11 cellular contexts compared by ENCODE assay signal in the genomic region with DNA sequence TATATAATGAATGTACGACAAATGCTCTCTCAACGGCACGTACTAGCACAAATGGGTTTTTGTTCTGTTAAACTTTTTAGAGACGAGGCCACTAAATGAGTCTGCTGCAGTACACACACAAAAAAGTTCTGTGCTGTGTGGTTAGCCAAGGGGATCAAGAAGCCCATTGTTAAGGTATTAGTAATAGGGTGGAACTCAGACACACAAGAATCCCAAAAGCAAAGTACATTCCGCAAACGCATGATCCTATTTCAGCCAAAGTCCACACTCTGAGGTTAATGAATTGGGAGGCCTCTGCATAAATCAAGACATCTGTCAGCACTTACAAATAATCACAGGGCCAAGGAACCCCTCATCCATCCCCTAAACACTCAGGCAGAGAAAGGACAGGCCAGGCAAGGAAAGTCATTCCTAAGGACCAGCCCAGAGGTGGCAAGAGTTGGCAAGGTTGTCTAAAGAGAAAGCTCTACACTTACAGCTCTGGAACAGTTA. TPM values are rescaled to one million over a fixed set of nuclear protein-coding genes. Genes with fewer than 3 reads are reported as not detected.
DNase-seq lines count a peak whose midpoint lies in the region; ATAC-seq, FAIRE-seq and TF ChIP-seq lines count a peak whose summit lies in the region.
"Had no signal": no experiment of that assay in that cellular context is flagged by ENCODE, and none has a peak within 500 bp of the region (broad histone marks: within the 10 kb centered on the region; RNA-seq: fewer than 3 reads in every experiment).

No MANE protein-coding gene starts in this region.

- H3K27ac ChIP-seq in HepG2 (ENCODE audit: extremely low read length, insufficient read depth, low read length) (peak overlapping the region; percentile 80), right lobe of liver (peak overlapping the region in 1 of 3 donors; percentile 40), mesendoderm (ENCODE audit: low read depth, low read length) (peak overlapping the region; percentile 33)

- no peak for TF ChIP-seq RAD21 in HepG2 (CRISPR knock-in tag; IDR thresholded peaks at IDR 0.05)

- under 1% methylated on average over 6 of the region's 6 CpGs for WGBS in HepG2 (ENCODE audit: low lambda C conversion rate)
- WGBS in right lobe of liver (ENCODE audit: insufficient coverage, low coverage, low lambda C conversion rate, missing lambda C conversion rate), result 65% methylated on average over 6 of the region's 6 CpGs
- no CpG with 5 or more reads among the region's 6 CpGs for WGBS in mesendoderm (ENCODE audit: extremely low coverage, insufficient coverage, low lambda C conversion rate)

- no peaks in the 10 kb centered on the region for H3K36me3 ChIP-seq in HepG2 (replicated peaks in 1 of 2; ENCODE audit: control insufficient read depth in 1 of 2, insufficient read depth in 2 of 2, low read length in 2 of 2)
- no peaks in the 10 kb centered on the region for H3K36me3 ChIP-seq in right lobe of liver
- H3K36me3 ChIP-seq in mesendoderm (ENCODE audit: control insufficient read depth, insufficient read depth, low read length), result no peaks in the 10 kb centered on the region

- no peak overlapping the region for H3K4ac ChIP-seq in mesendoderm (ENCODE audit: low read depth, low read length)

- H3K23ac ChIP-seq in mesendoderm (ENCODE audit: low read length), result peak overlapping the region; percentile 86

- CTCF ChIA-PET in HepG2 (lab: Yijun Ruan, JAX; ENCODE audit: low intra/inter-chr PET ratio, low total read pairs), result no interaction called here

- BruUV-seq in HepG2 (replicated peaks; lab: Mats Ljungman, UMichigan), result no TSS peak

- H3K56ac ChIP-seq in mesendoderm (ENCODE audit: low read length), result no peak overlapping the region

- no peak overlapping the region for H2BK5ac ChIP-seq in mesendoderm (ENCODE audit: low read length)

- ATAC-seq in HepG2 (peak; percentile 89), right lobe of liver (no peak), HG02840 (IDR thresholded peaks at IDR 0.05; ENCODE audit: low FRiP score, unreplicated experiment) (no peak), GM18511 (IDR thresholded peaks at IDR 0.05; ENCODE audit: unreplicated experiment) (no peak), GM19395 (IDR thresholded peaks at IDR 0.05; ENCODE audit: unreplicated experiment) (no peak)

- TF ChIP-seq CTCF in HepG2 (CRISPR knock-in tag; IDR thresholded peaks at IDR 0.05) (no peak), right lobe of liver (IDR thresholded peaks at IDR 0.05) (no peak)

- H3K4me2 ChIP-seq in HepG2 (ENCODE audit: low read depth, low read length), result peak overlapping the region; percentile 79
- no peak overlapping the region for H3K4me2 ChIP-seq in mesendoderm (ENCODE audit: low read length)

- H2AFZ ChIP-seq in HepG2 (ENCODE audit: low read length), result no peak overlapping the region

- DNase-seq in HepG2 (ENCODE audit: low spot score) (peak; percentile 96), right lobe of liver (no peak), dedifferentiated amniotic fluid mesenchymal stem cell (ENCODE audit: extremely low spot score) (peak; percentile 95), mesendoderm (peak; percentile 75)
- no peak for DNase-seq in stimulated activated CD4-positive, alpha-beta T cell treated with anti-CD3 and anti-CD28 coated beads, Interleukin-2, amount 100 ng/mL, for 48 hours
- DNase-seq: AML-193, amygdala, NCI-H2107 had no signal

- H3K4me1 ChIP-seq in HepG2 (ENCODE audit: insufficient read depth, low read length) (peaks cover 86% of the 10 kb centered on the region), right lobe of liver (no peaks in the 10 kb centered on the region), mesendoderm (ENCODE audit: control insufficient read depth, low read depth, low read length) (no peaks in the 10 kb centered on the region)

- no peaks in the 10 kb centered on the region for H3K9me3 ChIP-seq in HepG2 (ENCODE audit: low read length)
- H3K9me3 ChIP-seq in right lobe of liver, result no peaks in the 10 kb centered on the region

- intact Hi-C loops in HepG2 (cut with micrococcal nuclease; ENCODE audit: unreplicated experiment) (no loop called here), right lobe of liver (cut with DNase I) (no loop called here)

- peaks cover 3% of the 10 kb centered on the region for H3K79me1 ChIP-seq in mesendoderm (ENCODE audit: low read length)

- TF ChIP-seq EP300 in HepG2 (IDR thresholded peaks at IDR 0.05; ENCODE audit: low read depth in 2 of 2, low read length in 2 of 2) (peak; percentile 50 to 92; a peak in 3 of 4 replicates), HepG2 (CRISPR knock-in tag; IDR thresholded peaks at IDR 0.05; ENCODE audit: borderline replicate concordance) (peak; percentile 86)

- no peak overlapping the region for H4K5ac ChIP-seq in mesendoderm (ENCODE audit: low read length)

- in situ Hi-C loops in HepG2 (cut with HindIII; ENCODE audit: extremely low pct_ligation_motif_present, low pct_unique_long_range_greater_than_20kb), result no loop called here

- H4K8ac ChIP-seq in mesendoderm (ENCODE audit: low read depth, low read length), result no peak overlapping the region

- H3K79me2 ChIP-seq in HepG2 (ENCODE audit: insufficient read depth, low read length), result peaks cover 77% of the 10 kb centered on the region
- peaks cover 25% of the 10 kb centered on the region for H3K79me2 ChIP-seq in mesendoderm (ENCODE audit: control insufficient read depth, insufficient read depth, low read length)

- H2BK15ac ChIP-seq in mesendoderm (replicated peaks; ENCODE audit: low read depth), result no peak overlapping the region

- no peaks in the 10 kb centered on the region for H3K27me3 ChIP-seq in HepG2 (ENCODE audit: control insufficient read depth in 1 of 2, insufficient read depth in 2 of 2, low read length in 2 of 2)
- no peaks in the 10 kb centered on the region for H3K27me3 ChIP-seq in right lobe of liver
- no peaks in the 10 kb centered on the region for H3K27me3 ChIP-seq in mesendoderm (ENCODE audit: insufficient read depth, low read length, poor library complexity)

- no peak overlapping the region for H3K18ac ChIP-seq in mesendoderm (ENCODE audit: low read length)

- H4K20me1 ChIP-seq in HepG2 (ENCODE audit: insufficient read depth, low read length), result no peaks in the 10 kb centered on the region

- POLR2A ChIA-PET in HepG2 (lab: Yijun Ruan, JAX), result no interaction called here

- no peak overlapping the region for H2BK120ac ChIP-seq in mesendoderm (ENCODE audit: low read depth, low read length)

- no peak overlapping the region for H2AK5ac ChIP-seq in mesendoderm (ENCODE audit: low read length)

- peak in 1 of 2 experiments; percentile 40; a peak in 2 of 4 replicates for TF ChIP-seq POLR2A in HepG2 (IDR thresholded peaks at IDR 0.05; ENCODE audit: insufficient read depth in 1 of 2, low read depth in 2 of 2, low read length in 2 of 2)
- TF ChIP-seq POLR2A in right lobe of liver (IDR thresholded peaks at IDR 0.05), result no peak

- peak; percentile 88 for FAIRE-seq in HepG2 (lab: Jason Lieb, UNC)

- H3K9ac ChIP-seq in HepG2 (ENCODE audit: insufficient read depth, low read depth, low read length), result peak overlapping the region; percentile 70
- H3K9ac ChIP-seq in mesendoderm (ENCODE audit: low read length), result no peak overlapping the region

- peak overlapping the region in 2 of 3 experiments; percentile 46 to 52; a peak in 3 of 6 replicates for H3K4me3 ChIP-seq in HepG2 (replicated peaks in 1 of 3; ENCODE audit: insufficient read depth in 1 of 3, low read depth in 2 of 3, low read length in 3 of 3)
- no peak overlapping the region for H3K4me3 ChIP-seq in right lobe of liver
- H3K4me3 ChIP-seq in mesendoderm (ENCODE audit: low read length), result no peak overlapping the region

RNA-seq across cellular contexts. Expression of gene OSBPL10, which starts 12.1 kb away (rescaled TPM):
- total RNA-seq in HepG2 (2016; rRNA removed; fragmentation: Illumina TruSeq; extraction: Trizol), result 10.3 and 10.4 TPM in 2 replicates
- total RNA-seq in HepG2 (2016; cell fraction: cytosol; rRNA removed; fragmentation: Illumina TruSeq; extraction: Trizol; ENCODE audit: low read depth), result 15.7 and 16.3 TPM in 2 replicates
- total RNA-seq in HepG2 (2016; cell fraction: insoluble cytoplasmic fraction; rRNA removed; fragmentation: Illumina TruSeq; extraction: Trizol), result 9.3 and 10.1 TPM in 2 replicates
- total RNA-seq in HepG2 (2016; cell fraction: membrane; rRNA removed; fragmentation: Illumina TruSeq; extraction: Trizol), result 10.0 and 10.5 TPM in 2 replicates
- 13.6 and 13.9 TPM in 2 replicates for total RNA-seq in HepG2 (2016; cell fraction: nucleus; rRNA removed; fragmentation: Illumina TruSeq; extraction: Trizol)
- polyA plus RNA-seq in HepG2 (2011; rRNA removed), result 19.5 and 28.6 TPM in 2 replicates
- polyA plus RNA-seq in HepG2 (2011; cell fraction: cytosol; rRNA removed), result 15.3 and 24.4 TPM in 2 replicates
- polyA plus RNA-seq in HepG2 (2011; cell fraction: nucleus; rRNA removed), result 25.7 and 37.4 TPM in 2 replicates
- 15.1 and 15.2 TPM in 2 replicates for polyA plus RNA-seq in HepG2 (2012)
- polyA plus RNA-seq in HepG2 (2016; cell fraction: cytosol; fragmentation: Illumina TruSeq; extraction: Trizol; ENCODE audit: low read depth), result 3.0 and 3.8 TPM in 2 replicates
- 9.7 and 12.3 TPM in 2 replicates for polyA plus RNA-seq in HepG2 (2016; cell fraction: insoluble cytoplasmic fraction; fragmentation: Illumina TruSeq; extraction: Trizol; ENCODE audit: low read depth)
- 5.5 and 5.6 TPM in 2 replicates for polyA plus RNA-seq in HepG2 (2016; cell fraction: membrane; fragmentation: Illumina TruSeq; extraction: Trizol; ENCODE audit: low read depth)
- polyA plus RNA-seq in HepG2 (2016; cell fraction: nucleus; fragmentation: Illumina TruSeq; extraction: Trizol; ENCODE audit: insufficient read depth, low read depth), result 8.8 and 10.8 TPM in 2 replicates
- 52.4 and 58.7 TPM in 2 replicates for polyA minus RNA-seq in HepG2 (2011; rRNA and poly(A)+ RNA removed; ENCODE audit: low replicate concordance)
- polyA minus RNA-seq in HepG2 (2011; cell fraction: cytosol; rRNA and poly(A)+ RNA removed), result 23.8 and 35.0 TPM in 2 replicates
- polyA minus RNA-seq in HepG2 (2011; cell fraction: nucleus; rRNA and poly(A)+ RNA removed), result 44.6 and 59.5 TPM in 2 replicates
- total RNA-seq in right lobe of liver, result 10 to 100 TPM in 1 of 6 experiments, 1 to 10 TPM in 5; 2.2 to 13.0 (median 3.7) TPM
- 13.0 TPM for polyA plus RNA-seq in mesendoderm (2013, experiment 1 of 2)
- polyA plus RNA-seq in mesendoderm (2013, experiment 2 of 2), result 13.2 TPM

RNA-seq across cellular contexts. Expression of gene ZNF860, which starts 12.6 kb away (rescaled TPM):
- total RNA-seq in HepG2 (2016; rRNA removed; fragmentation: Illumina TruSeq; extraction: Trizol) (0.55 and 0.66 TPM in 2 replicates), right lobe of liver (under 1 TPM in 5 of 6 experiments, not detected in 1; 0.06 to 0.39 (median 0.13) TPM)
- total RNA-seq in HepG2 (2016; cell fraction: cytosol; rRNA removed; fragmentation: Illumina TruSeq; extraction: Trizol; ENCODE audit: low read depth), result not detected in 2 replicates
- 0.54 TPM in 2 replicates for total RNA-seq in HepG2 (2016; cell fraction: insoluble cytoplasmic fraction; rRNA removed; fragmentation: Illumina TruSeq; extraction: Trizol)
- 0.28 and 0.53 TPM in 2 replicates for total RNA-seq in HepG2 (2016; cell fraction: membrane; rRNA removed; fragmentation: Illumina TruSeq; extraction: Trizol)
- 0.63 and 1.2 TPM in 2 replicates for total RNA-seq in HepG2 (2016; cell fraction: nucleus; rRNA removed; fragmentation: Illumina TruSeq; extraction: Trizol)
- polyA plus RNA-seq in HepG2 (2011; rRNA removed), result 0.51 and 0.73 TPM in 2 replicates
- 0.31 and 0.36 TPM in 2 replicates for polyA plus RNA-seq in HepG2 (2011; cell fraction: cytosol; rRNA removed)
- 0.37 and 0.59 TPM in 2 replicates for polyA plus RNA-seq in HepG2 (2011; cell fraction: nucleus; rRNA removed)
- polyA plus RNA-seq in HepG2 (2012), result 0.23 and 0.52 TPM in 2 replicates
- not detected in 2 replicates for polyA plus RNA-seq in HepG2 (2016; cell fraction: cytosol; fragmentation: Illumina TruSeq; extraction: Trizol; ENCODE audit: low read depth)
- polyA plus RNA-seq in HepG2 (2016; cell fraction: insoluble cytoplasmic fraction; fragmentation: Illumina TruSeq; extraction: Trizol; ENCODE audit: low read depth), result 0.76 and 0.84 TPM in 2 replicates
- polyA plus RNA-seq in HepG2 (2016; cell fraction: membrane; fragmentation: Illumina TruSeq; extraction: Trizol; ENCODE audit: low read depth), result 0.13 and 0.15 TPM in 2 replicates
- 0.71 and 1.2 TPM in 2 replicates for polyA plus RNA-seq in HepG2 (2016; cell fraction: nucleus; fragmentation: Illumina TruSeq; extraction: Trizol; ENCODE audit: insufficient read depth, low read depth)
- polyA minus RNA-seq in HepG2 (2011; rRNA and poly(A)+ RNA removed; ENCODE audit: low replicate concordance), result 2.4 and 7.7 TPM in 2 replicates
- 0.53 TPM in 1 of 2 replicates, not detected in the other for polyA minus RNA-seq in HepG2 (2011; cell fraction: cytosol; rRNA and poly(A)+ RNA removed)
- 2.4 and 3.1 TPM in 2 replicates for polyA minus RNA-seq in HepG2 (2011; cell fraction: nucleus; rRNA and poly(A)+ RNA removed)
- 2.4 TPM for polyA plus RNA-seq in mesendoderm (2013, experiment 1 of 2)
- polyA plus RNA-seq in mesendoderm (2013, experiment 2 of 2), result 2.3 TPM

Comparison
In these comparisons a context has a peak if more than half of its experiments do, and no peak if none do; other contexts are left out.
1. DNase-seq: peak in HepG2 (single experiment), dedifferentiated amniotic fluid mesenchymal stem cell (single experiment) and mesendoderm (single experiment); none in right lobe of liver (0 of 3) and stimulated activated CD4-positive, alpha-beta T cell treated with anti-CD3 and anti-CD28 coated beads, Interleukin-2, amount 100 ng/mL, for 48 hours (0 of 2).
2. H3K4me3 ChIP-seq: peak in HepG2 (2 of 3); none in right lobe of liver (0 of 3) and mesendoderm (single experiment).